In genomic region chr3:144424606-144425005, GRCh38 we compare ENCODE assay signal across 17 cellular contexts.
A peak's percentile ranks its signal among the peaks of the same experiment; 100 is the strongest.
DNase-seq lines count a peak whose midpoint lies in the region; ATAC-seq, FAIRE-seq and TF ChIP-seq lines count a peak whose summit lies in the region.
"Had no signal": no experiment of that assay in that cellular context is flagged by ENCODE, and none has a peak within 500 bp of the region (broad histone marks: within the 10 kb centered on the region; RNA-seq: fewer than 3 reads in every experiment).

No MANE protein-coding gene starts in this region.

- DNase-seq in left cardiac atrium (peak; percentile 22), left ventricle myocardium superior (no peak), bronchial epithelial cell (ENCODE audit: low read depth) (peak; percentile 29), foreskin keratinocyte (peak in 1 of 2 donors; percentile 18), thyroid gland (peak; percentile 53 to 73), ecto neural progenitor cell (ENCODE audit: low spot score) (no peak), mesenteric fat pad (ENCODE audit: low spot score) (no peak)
- no peak for DNase-seq in effector CD4-positive, alpha-beta T cell
- DNase-seq: 8988T; Calu3; CD4-positive, alpha-beta memory T cell; DMS79 treated with DMSO at 0.1 percent for 48 hours; H9 had no signal

- H3K27ac ChIP-seq in foreskin keratinocyte (no peak overlapping the region), thyroid gland (no peak overlapping the region)
- H3K27ac ChIP-seq: BLaER1 had no signal

- no peak overlapping the region for H3K4me3 ChIP-seq in bronchial epithelial cell (ENCODE audit: low read depth, low read length)
- no peak overlapping the region for H3K4me3 ChIP-seq in thyroid gland (replicated peaks in 1 of 3)
- H3K4me3 ChIP-seq: BLaER1, GM12878 had no signal

- no peak for TF ChIP-seq CTCF in bronchial epithelial cell (IDR thresholded peaks at IDR 0.05; ENCODE audit: insufficient read depth, low read length, severe bottlenecking)
- TF ChIP-seq CTCF in foreskin keratinocyte (conservative IDR thresholded peaks at IDR 0.05), result no peak
- no peak for TF ChIP-seq CTCF in thyroid gland (IDR thresholded peaks at IDR 0.05)

- no peaks in the 10 kb centered on the region for H3K9me3 ChIP-seq in thyroid gland
- H3K9me3 ChIP-seq: BLaER1 had no signal

- ATAC-seq in left cardiac atrium (no peak), left ventricle myocardium superior (no peak), foreskin keratinocyte (peak; percentile 84)
- ATAC-seq: GM12878 had no signal

- H3K4me1 ChIP-seq in foreskin keratinocyte (no peaks in the 10 kb centered on the region), thyroid gland (no peaks in the 10 kb centered on the region)
- H3K4me1 ChIP-seq: BLaER1 had no signal

- no peak for FAIRE-seq in bronchial epithelial cell (lab: Jason Lieb, UNC)
- FAIRE-seq: GM12878, GM19239, H1 had no signal

- TF ChIP-seq POLR2A in thyroid gland (IDR thresholded peaks at IDR 0.05), result no peak

- 71 to 86% methylated on average over 4 of the region's 4 CpGs for WGBS in thyroid gland, 2 donors

- no peaks in the 10 kb centered on the region for H3K36me3 ChIP-seq in bronchial epithelial cell (ENCODE audit: control insufficient read depth, insufficient read depth, low read length)
- no peaks in the 10 kb centered on the region for H3K36me3 ChIP-seq in thyroid gland
- H3K36me3 ChIP-seq: BLaER1 had no signal

- intact Hi-C loops in left cardiac atrium (cut with DNase I), result no loop called here
- intact Hi-C loops in left ventricle myocardium superior (cut with micrococcal nuclease), result no loop called here
- intact Hi-C loops in thyroid gland (cut with DNase I), result no loop called here

- H3K27me3 ChIP-seq in bronchial epithelial cell (ENCODE audit: control insufficient read depth, insufficient read depth, low read length) (no peaks in the 10 kb centered on the region), foreskin keratinocyte (no peaks in the 10 kb centered on the region), thyroid gland (no peaks in the 10 kb centered on the region)
- H3K27me3 ChIP-seq: BLaER1 had no signal

Comparison
In these comparisons a context has a peak if more than half of its experiments do, and no peak if none do; other contexts are left out.
1. DNase-seq: peak in left cardiac atrium (single experiment), bronchial epithelial cell (single experiment) and thyroid gland (2 of 2); none in left ventricle myocardium superior (single experiment), ecto neural progenitor cell (single experiment), effector CD4-positive, alpha-beta T cell (single experiment) and mesenteric fat pad (single experiment).